9 cellular contexts compared by ENCODE assay signal in the genomic region with DNA sequence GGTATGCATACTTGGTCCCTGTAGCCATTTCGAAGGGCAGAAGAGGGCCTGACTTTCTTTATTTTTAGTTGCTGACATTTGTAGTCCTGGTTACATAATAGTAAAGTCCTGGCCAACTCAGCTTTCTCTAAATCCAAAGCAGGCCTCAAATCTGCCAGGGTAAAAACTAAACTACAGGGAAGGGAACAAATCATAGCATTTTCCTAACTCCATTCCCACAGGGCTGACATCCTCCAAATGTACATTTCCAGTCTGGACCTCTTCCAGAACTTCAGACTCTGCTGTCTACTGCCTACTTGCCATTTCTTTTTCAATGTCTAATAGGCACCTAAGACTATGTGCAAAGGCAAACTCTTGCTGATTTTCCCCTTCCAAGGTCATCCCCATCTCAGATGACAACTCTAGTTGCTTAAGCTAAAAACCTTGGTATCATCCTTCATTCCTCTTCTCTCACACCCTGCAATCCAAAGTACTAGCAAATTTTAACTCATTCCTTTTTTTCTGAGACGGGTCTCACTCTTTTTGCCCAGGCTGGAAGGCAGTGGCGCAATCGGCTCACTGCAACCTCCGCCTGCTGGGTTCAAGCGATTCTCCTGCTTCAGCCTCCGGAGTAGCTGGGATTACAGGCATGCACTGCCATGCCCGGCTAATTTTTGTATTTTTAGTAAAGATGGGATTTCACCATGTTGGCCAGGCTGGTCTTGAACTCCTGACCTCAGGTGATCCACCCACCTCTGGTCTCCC. TPM values are rescaled to one million over a fixed set of nuclear protein-coding genes. Genes with fewer than 3 reads are reported as not detected.
DNase-seq lines count a peak whose midpoint lies in the region; ATAC-seq and TF ChIP-seq lines count a peak whose summit lies in the region.
"Had no signal": no experiment of that assay in that cellular context is flagged by ENCODE, and none has a peak within 500 bp of the region (broad histone marks: within the 10 kb centered on the region; RNA-seq: fewer than 3 reads in every experiment).

No MANE protein-coding gene starts in this region.

- no peaks in the 10 kb centered on the region for H3K9me3 Mint-ChIP-seq in T-cell

- peak overlapping the region; percentile 94 to 99 (median 98) for H3K27ac ChIP-seq in esophagus muscularis mucosa (replicated peaks in 1 of 4)
- H3K27ac ChIP-seq in rectal smooth muscle tissue (ENCODE audit: low read depth, low read length): peak overlapping the region; percentile 97

- peak overlapping the region; percentile 94 to 98 (median 94) for H3K4me3 Mint-ChIP-seq in T-cell

- no peak for TF ChIP-seq POLR2A in esophagus muscularis mucosa (IDR thresholded peaks at IDR 0.05; ENCODE audit: low read depth)

- peak overlapping the region; percentile 99 to 100 for H3K27ac Mint-ChIP-seq in T-cell

- TF ChIP-seq CTCF in esophagus muscularis mucosa (IDR thresholded peaks at IDR 0.05): no peak

- no peak overlapping the region for H3K9ac ChIP-seq in rectal smooth muscle tissue (ENCODE audit: low read length)

- H3K9me3 ChIP-seq in esophagus muscularis mucosa: no peaks in the 10 kb centered on the region

- peaks cover 44% of the 10 kb centered on the region for H3K36me3 Mint-ChIP-seq in T-cell

- WGBS in esophagus muscularis mucosa: 59% methylated on average over 8 of the region's 8 CpGs

- peaks cover 40 to 48% (median 43%) of the 10 kb centered on the region in 3 donors for H3K4me1 Mint-ChIP-seq in T-cell

- no peak for TF ChIP-seq EP300 in esophagus muscularis mucosa (IDR thresholded peaks at IDR 0.05)

- POLR2A ChIA-PET in T-cell (lab: Charles Lee): interaction anchor here (0.7 to 2.1 kb wide), 5 partner anchors 29 to 46 kb away, joined by 3 to 7 read pairs (median 6); a partner anchor contains a TSS

- ATAC-seq in T-cell (replicated peaks in 1 of 4): no peak

- H3K27me3 ChIP-seq in esophagus muscularis mucosa (no peaks in the 10 kb centered on the region), rectal smooth muscle tissue (ENCODE audit: control insufficient read depth, insufficient read depth, low read length) (no peaks in the 10 kb centered on the region)

- H3K4me3 ChIP-seq in esophagus muscularis mucosa: peak overlapping the region; percentile 78 to 88 (median 83)
- peak overlapping the region; percentile 94 for H3K4me3 ChIP-seq in rectal smooth muscle tissue (ENCODE audit: low read length)

- H3K4me1 ChIP-seq in esophagus muscularis mucosa: peaks cover 43 to 59% (median 51%) of the 10 kb centered on the region in 4 donors
- H3K4me1 ChIP-seq in rectal smooth muscle tissue (ENCODE audit: control insufficient read depth, insufficient read depth, low read length): peaks cover 35% of the 10 kb centered on the region

- DNase-seq in GM04503 (ENCODE audit: low read depth) (peak; percentile 13), T-cell (no peak), esophagus muscularis mucosa (ENCODE audit: extremely low spot score) (no peak), putamen (ENCODE audit: low spot score) (no peak), NCI-H82 treated with DMSO at 0.1 percent for 48 hours (lab: John Stamatoyannopoulos, UW; ENCODE audit: unreplicated experiment) (no peak), NK-92 (lab: John Stamatoyannopoulos, UW; ENCODE audit: unreplicated experiment) (no peak), NCI-H2029 (lab: John Stamatoyannopoulos, UW) (no peak)
- DNase-seq: kidney glomerular epithelial cell had no signal

- intact Hi-C loops in esophagus muscularis mucosa (cut with DNase I): no loop called here

- H3K27me3 Mint-ChIP-seq in T-cell: no peaks in the 10 kb centered on the region

- H3K36me3 ChIP-seq in esophagus muscularis mucosa (peaks cover 37 to 49% (median 43%) of the 10 kb centered on the region in 4 donors), rectal smooth muscle tissue (ENCODE audit: control insufficient read depth, insufficient read depth, low read length) (peaks cover 29% of the 10 kb centered on the region)

- CTCF ChIA-PET in T-cell (lab: Charles Lee): interaction anchor here (0.8 to 1.2 kb wide), 2 partner anchors 65 to 1566 kb away, joined by 3 read pairs; no protein-coding TSS in a partner anchor

RNA-seq across cellular contexts. Expression of a gene that starts 2.0 kb away (rescaled TPM):
- total RNA-seq in T-cell (10 to 100 TPM; 34.5 to 93.5 (median 40.7) TPM), esophagus muscularis mucosa (10 to 100 TPM; 14.4 to 43.9 (median 24.4) TPM)

RNA-seq across cellular contexts. Expression of a gene that starts 4.3 kb away (rescaled TPM):
- total RNA-seq in T-cell (100 to 1,000 TPM; 109 to 122 (median 114) TPM), esophagus muscularis mucosa (10 to 100 TPM; 13.8 to 19.9 (median 16.9) TPM)

RNA-seq across cellular contexts. Expression of a gene that starts 28.6 kb away (rescaled TPM):
- total RNA-seq in T-cell (10 to 100 TPM; 60.1 to 81.9 (median 71.5) TPM), esophagus muscularis mucosa (100 to 1,000 TPM; 161 to 243 (median 202) TPM)

RNA-seq across cellular contexts. Expression of a gene that starts 30.5 kb away (rescaled TPM):
- 100 to 1,000 TPM; 167 to 350 (median 320) TPM for total RNA-seq in T-cell
- total RNA-seq in esophagus muscularis mucosa: 10 to 100 TPM; 53.2 to 81.0 (median 62.7) TPM

RNA-seq across cellular contexts. Expression of a gene that starts 31.5 kb away (rescaled TPM):
- 1 to 10 TPM in 2 of 5 donors, under 1 TPM in 3; 0.83 to 1.8 (median 0.92) TPM for total RNA-seq in T-cell
- total RNA-seq in esophagus muscularis mucosa: 1 to 10 TPM; 2.1 to 3.2 (median 2.4) TPM

Comparison
In these comparisons a context has a peak if more than half of its experiments do, and no peak if none do; other contexts are left out.
1. RNA of a gene that starts 4.3 kb away (total RNA-seq): 109 to 122 TPM in T-cell; 13.8 to 19.9 TPM in esophagus muscularis mucosa; every median in the first group is over 4 times any median in the second.